30 cellular contexts compared by ENCODE assay signal in genomic region chr13:24123761-24124160, GRCh38.
"Had no signal": no experiment of that assay in that cellular context is flagged by ENCODE, and none has a peak within 500 bp of the region (broad histone marks: within the 10 kb centered on the region; RNA-seq: fewer than 3 reads in every experiment).

No MANE protein-coding gene starts in this region.

- H3K27ac ChIP-seq: adrenal gland, body of pancreas, colonic mucosa, epithelial cell of prostate, esophagus squamous epithelium, gastroesophageal sphincter had no signal

- H3K27me3 ChIP-seq: adrenal gland, body of pancreas, colonic mucosa had no signal

- H3K27ac Mint-ChIP-seq: activated CD4-positive, alpha-beta memory T cell treated with anti-CD3 and anti-CD28 coated beads for 36 hours; activated CD4-positive, alpha-beta T cell treated with anti-CD3 and anti-CD28 coated beads for 36 hours; activated CD4-positive, alpha-beta T cell treated with anti-CD3 and anti-CD28 coated beads, Interleukin-2, amount 10 ng/mL, durations not matched to agents 24 days and 14 days; activated CD8-positive, alpha-beta memory T cell treated with anti-CD3 and anti-CD28 coated beads, Interleukin-2, amount 10 ng/mL, durations not matched to agents 7 days and 5 days; activated CD8-positive, alpha-beta T cell treated with anti-CD3 and anti-CD28 coated beads, Interleukin-2, amount 10 ng/mL, durations not matched to agents 7 days and 5 days; activated naive CD4-positive, alpha-beta T cell treated with anti-CD3 and anti-CD28 coated beads for 36 hours; activated naive CD4-positive, alpha-beta T cell treated with anti-CD3 and anti-CD28 coated beads, Interleukin-2, amount 50 U/mL, for 24 hours; activated naive CD8-positive, alpha-beta T cell treated with anti-CD3 and anti-CD28 coated beads for 36 hours; activated naive CD8-positive, alpha-beta T cell treated with anti-CD3 and anti-CD28 coated beads, Interleukin-2, amount 50 U/mL, for 24 hours; activated T-helper 1 cell treated with anti-CD3 and anti-CD28 coated beads, Interleukin-12 subunit alpha, Interleukin-12 subunit beta, Interleukin-2, Interleukin-4 antibody, amounts not matched to agents 30 ng/mL and 10 ng/mL and 1 ng/mL, durations not matched to agents 14 hours and 24 hours and 36 hours; activated T-helper 2 cell treated with anti-CD3 and anti-CD28 coated beads, Interferon-gamma antibody, Interleukin-2, Interleukin-4, amounts not matched to agents 10 μg/mL and 5 μg/mL and 100 μg/mL, durations not matched to agents 14 hours and 24 hours and 36 hours had no signal

- H3K4me1 ChIP-seq: colonic mucosa had no signal

- H3K4me3 ChIP-seq: adrenal gland, body of pancreas, colonic mucosa, esophagus squamous epithelium, gastroesophageal sphincter had no signal

- H3K36me3 ChIP-seq: adrenal gland, colonic mucosa, esophagus squamous epithelium, gastroesophageal sphincter had no signal

- ATAC-seq: activated CD4-positive, alpha-beta T cell treated with anti-CD3 and anti-CD28 coated beads for 36 hours; activated CD8-positive, alpha-beta memory T cell treated with anti-CD3 and anti-CD28 coated beads, Interleukin-2, amount 10 ng/mL, durations not matched to agents 7 days and 5 days; activated CD8-positive, alpha-beta T cell treated with anti-CD3 and anti-CD28 coated beads, Interleukin-2, amount 10 ng/mL, durations not matched to agents 7 days and 5 days; activated naive CD8-positive, alpha-beta T cell treated with anti-CD3 and anti-CD28 coated beads, Interleukin-2, amount 50 U/mL, for 24 hours; body of pancreas; gastroesophageal sphincter had no signal

- DNase-seq: activated CD4-positive, alpha-beta memory T cell treated with anti-CD3 and anti-CD28 coated beads for 36 hours; activated CD4-positive, alpha-beta T cell treated with anti-CD3 and anti-CD28 coated beads for 36 hours; activated CD4-positive, alpha-beta T cell treated with anti-CD3 and anti-CD28 coated beads, Interleukin-2, amount 10 ng/mL, durations not matched to agents 24 days and 14 days; activated CD4-positive, CD25-positive, alpha-beta regulatory T cell; activated CD4-positive, CD25-positive, alpha-beta regulatory T cell treated with anti-CD3 and anti-CD28 coated beads, Interleukin-2, amount 50 U/mL, for 72 hours; activated CD8-positive, alpha-beta memory T cell treated with anti-CD3 and anti-CD28 coated beads, Interleukin-2, amount 10 ng/mL, durations not matched to agents 7 days and 5 days; activated CD8-positive, alpha-beta memory T cell treated with anti-CD3 and anti-CD28 coated beads, Interleukin-2, amount 50 U/mL, for 4 hours; activated CD8-positive, alpha-beta T cell treated with anti-CD3 and anti-CD28 coated beads, Interleukin-2, amount 10 ng/mL, durations not matched to agents 7 days and 5 days; activated effector memory CD4-positive, alpha-beta T cell treated with anti-CD3 and anti-CD28 coated beads, Interleukin-2, amount 50 U/mL, for 16 hours; activated naive CD4-positive, alpha-beta T cell treated with anti-CD3 and anti-CD28 coated beads for 36 hours; activated naive CD8-positive, alpha-beta T cell treated with anti-CD3 and anti-CD28 coated beads for 36 hours; activated naive CD8-positive, alpha-beta T cell treated with anti-CD3 and anti-CD28 coated beads, Interleukin-2, amount 50 U/mL, for 24 hours; activated T-cell treated with anti-CD3 and anti-CD28 coated beads, Interleukin-2, amount 50 U/mL, for 1 hour; activated T-cell treated with anti-CD3 and anti-CD28 coated beads, Interleukin-2, amount 50 U/mL, for 48 hours; adrenal gland; amygdala; aorta; body of pancreas; central memory CD4-positive, alpha-beta T cell; cerebellar nuclear complex; colonic mucosa; effector CD8-positive, alpha-beta T cell; esophagus squamous epithelium; foreskin melanocyte; T-helper 2 cell had no signal

- H3K36me3 Mint-ChIP-seq: activated CD4-positive, alpha-beta memory T cell treated with anti-CD3 and anti-CD28 coated beads for 36 hours; activated naive CD4-positive, alpha-beta T cell treated with anti-CD3 and anti-CD28 coated beads, Interleukin-2, amount 50 U/mL, for 24 hours; activated naive CD8-positive, alpha-beta T cell treated with anti-CD3 and anti-CD28 coated beads for 36 hours had no signal

- H3K9me3 ChIP-seq: adrenal gland, body of pancreas, colonic mucosa, esophagus squamous epithelium, gastroesophageal sphincter had no signal

- H3K9me3 Mint-ChIP-seq: activated CD4-positive, alpha-beta memory T cell treated with anti-CD3 and anti-CD28 coated beads for 36 hours; activated CD4-positive, alpha-beta T cell treated with anti-CD3 and anti-CD28 coated beads, Interleukin-2, amount 10 ng/mL, durations not matched to agents 24 days and 14 days; activated naive CD4-positive, alpha-beta T cell treated with anti-CD3 and anti-CD28 coated beads for 36 hours; activated naive CD4-positive, alpha-beta T cell treated with anti-CD3 and anti-CD28 coated beads, Interleukin-2, amount 50 U/mL, for 24 hours; activated naive CD8-positive, alpha-beta T cell treated with anti-CD3 and anti-CD28 coated beads for 36 hours; activated naive CD8-positive, alpha-beta T cell treated with anti-CD3 and anti-CD28 coated beads, Interleukin-2, amount 50 U/mL, for 24 hours; activated T-helper 1 cell treated with anti-CD3 and anti-CD28 coated beads, Interleukin-12 subunit alpha, Interleukin-12 subunit beta, Interleukin-2, Interleukin-4 antibody, amounts not matched to agents 30 ng/mL and 10 ng/mL and 1 ng/mL, durations not matched to agents 14 hours and 24 hours and 36 hours; activated T-helper 2 cell treated with anti-CD3 and anti-CD28 coated beads, Interferon-gamma antibody, Interleukin-2, Interleukin-4, amounts not matched to agents 10 μg/mL and 5 μg/mL and 100 μg/mL, durations not matched to agents 14 hours and 24 hours and 36 hours had no signal

- H3K27me3 Mint-ChIP-seq: activated naive CD4-positive, alpha-beta T cell treated with anti-CD3 and anti-CD28 coated beads, Interleukin-2, amount 50 U/mL, for 24 hours had no signal

- H3K4me3 Mint-ChIP-seq: activated CD4-positive, alpha-beta memory T cell treated with anti-CD3 and anti-CD28 coated beads for 36 hours; activated CD4-positive, alpha-beta T cell treated with anti-CD3 and anti-CD28 coated beads for 36 hours; activated CD4-positive, alpha-beta T cell treated with anti-CD3 and anti-CD28 coated beads, Interleukin-2, amount 10 ng/mL, durations not matched to agents 24 days and 14 days; activated CD8-positive, alpha-beta memory T cell treated with anti-CD3 and anti-CD28 coated beads, Interleukin-2, amount 10 ng/mL, durations not matched to agents 7 days and 5 days; activated CD8-positive, alpha-beta T cell treated with anti-CD3 and anti-CD28 coated beads, Interleukin-2, amount 10 ng/mL, durations not matched to agents 7 days and 5 days; activated naive CD4-positive, alpha-beta T cell treated with anti-CD3 and anti-CD28 coated beads for 36 hours; activated naive CD4-positive, alpha-beta T cell treated with anti-CD3 and anti-CD28 coated beads, Interleukin-2, amount 50 U/mL, for 24 hours; activated naive CD8-positive, alpha-beta T cell treated with anti-CD3 and anti-CD28 coated beads for 36 hours; activated naive CD8-positive, alpha-beta T cell treated with anti-CD3 and anti-CD28 coated beads, Interleukin-2, amount 50 U/mL, for 24 hours; activated T-helper 1 cell treated with anti-CD3 and anti-CD28 coated beads, Interleukin-12 subunit alpha, Interleukin-12 subunit beta, Interleukin-2, Interleukin-4 antibody, amounts not matched to agents 30 ng/mL and 10 ng/mL and 1 ng/mL, durations not matched to agents 14 hours and 24 hours and 36 hours had no signal
